In genomic region chr1:114648503-114648902, GRCh38 we compare ENCODE assay signal across 20 cellular contexts. TPM values are rescaled to one million over a fixed set of nuclear protein-coding genes. Genes with fewer than 3 reads are reported as not detected.
DNase-seq lines count a peak whose midpoint lies in the region; ATAC-seq, FAIRE-seq and TF ChIP-seq lines count a peak whose summit lies in the region.
"Had no signal": no experiment of that assay in that cellular context is flagged by ENCODE, and none has a peak within 500 bp of the region (broad histone marks: within the 10 kb centered on the region; RNA-seq: fewer than 3 reads in every experiment).

No MANE protein-coding gene starts in this region.

- no peaks in the 10 kb centered on the region for H3K9me3 ChIP-seq in H1 (ENCODE audit: insufficient read depth in 2 of 2, low read depth in 1 of 2, low read length in 1 of 2)
- H3K9me3 ChIP-seq in testis = no peaks in the 10 kb centered on the region
- H3K9me3 ChIP-seq: MG63, SJCRH30 had no signal

- H3K14ac ChIP-seq in H1 (ENCODE audit: insufficient read length) = no peak overlapping the region

- no peaks in the 10 kb centered on the region for H3K23me2 ChIP-seq in H1 (ENCODE audit: low read depth, low read length)

- H3K27ac ChIP-seq in H1 (ENCODE audit: low read depth, low read length) (no peak overlapping the region), mesendoderm (ENCODE audit: low read depth, low read length) (no peak overlapping the region), testis (no peak overlapping the region)
- H3K27ac ChIP-seq: 22Rv1, GM23248, PC-9, RWPE1, SJCRH30 had no signal

- H3K36me3 ChIP-seq in H1 (ENCODE audit: control insufficient read depth in 2 of 4, insufficient read depth in 4 of 4, low read length in 3 of 4) (no peaks in the 10 kb centered on the region), mesendoderm (ENCODE audit: control insufficient read depth, insufficient read depth, low read length) (no peaks in the 10 kb centered on the region), testis (ENCODE audit: low read depth, missing control alignments) (no peaks in the 10 kb centered on the region)
- H3K36me3 ChIP-seq: MG63, SJCRH30 had no signal

- DNase-seq in NCI-H82 (lab: John Stamatoyannopoulos, UW) = peak; percentile 26
- DNase-seq in NCI-H82 treated with DMSO at 0.1 percent for 48 hours (lab: John Stamatoyannopoulos, UW; ENCODE audit: unreplicated experiment) = no peak
- DNase-seq in NAMALWA (ENCODE audit: low spot score) = peak; percentile 20
- DNase-seq in H1 (ENCODE audit: low read depth in 1 of 2, low spot score in 2 of 2) = no peak
- peak; percentile 62 for DNase-seq in mesendoderm
- no peak for DNase-seq in activated T-cell treated with anti-CD3 and anti-CD28 coated beads, Interleukin-2, amount 50 U/mL, for 1 hour
- DNase-seq in testis = no peak
- DNase-seq: GF-D8, GM23248, KG1, MG63, NCI-H1092 treated with DMSO at 0.1 percent for 48 hours, NCI-H2081 treated with DMSO at 0.1 percent for 48 hours, PC-9 had no signal

- no peaks in the 10 kb centered on the region for H3K79me2 ChIP-seq in H1 (ENCODE audit: control insufficient read depth in 1 of 2, insufficient read depth in 2 of 2, low read length in 2 of 2)
- H3K79me2 ChIP-seq in mesendoderm (ENCODE audit: control insufficient read depth, insufficient read depth, low read length) = no peaks in the 10 kb centered on the region

- H2BK120ac ChIP-seq in H1 (replicated peaks; ENCODE audit: low read depth, low read length) = no peak overlapping the region
- no peak overlapping the region for H2BK120ac ChIP-seq in mesendoderm (ENCODE audit: low read depth, low read length)

- no peak overlapping the region for H3K18ac ChIP-seq in H1 (ENCODE audit: extremely low read depth, low read length)
- H3K18ac ChIP-seq in mesendoderm (ENCODE audit: low read length) = no peak overlapping the region

- H3K4ac ChIP-seq in H1 (replicated peaks; ENCODE audit: insufficient read length, low read depth, low read length) (no peak overlapping the region), mesendoderm (ENCODE audit: low read depth, low read length) (no peak overlapping the region)

- no peak for FAIRE-seq in H1 (lab: Jason Lieb, UNC)
- FAIRE-seq: HepG2 had no signal

- H2AFZ ChIP-seq in H1 (ENCODE audit: low read length) = no peak overlapping the region
- H2AFZ ChIP-seq: GM23248, PC-9 had no signal

- intact Hi-C loops in testis (cut with DNase I; ENCODE audit: low total_unique reads) = no loop called here

- H3K4me3 ChIP-seq in H1 (ENCODE audit: extremely low read depth in 1 of 4, insufficient read depth in 2 of 4, low read depth in 3 of 4, low read length in 4 of 4) = no peak overlapping the region
- no peak overlapping the region for H3K4me3 ChIP-seq in mesendoderm (ENCODE audit: low read length)
- H3K4me3 ChIP-seq in testis = no peak overlapping the region
- H3K4me3 ChIP-seq: GM23248, MG63, PC-9, SJCRH30 had no signal

- no peak overlapping the region for H2BK15ac ChIP-seq in H1 (ENCODE audit: low read length)
- no peak overlapping the region for H2BK15ac ChIP-seq in mesendoderm (replicated peaks; ENCODE audit: low read depth)

- POLR2A ChIA-PET in H1 (lab: Charles Lee; ENCODE audit: partially characterized antibody) = interaction anchor here (0.7 kb wide), 1 partner anchor 21 kb away, joined by 4 read pairs; no protein-coding TSS in a partner anchor

- no peak overlapping the region for H3K4me2 ChIP-seq in H1 (ENCODE audit: insufficient read depth in 1 of 2, low read depth in 2 of 2, low read length in 2 of 2)
- no peak overlapping the region for H3K4me2 ChIP-seq in mesendoderm (ENCODE audit: low read length)
- H3K4me2 ChIP-seq: PC-9 had no signal

- no peak for ATAC-seq in GM18867 (IDR thresholded peaks at IDR 0.05; ENCODE audit: unreplicated experiment)
- ATAC-seq: HepG2 had no signal

- 89% methylated on average over 1 of the region's 1 CpG; no CpG with 5 or more reads in 1 of the 2 experiments for WGBS in H1 (ENCODE audit: extremely low coverage in 1 of 2, insufficient coverage in 1 of 2, insufficient read length in 1 of 2, insufficient replicate concordance in 2 of 2, low coverage in 1 of 2, low lambda C conversion rate in 2 of 2, missing lambda C conversion rate in 1 of 2), 2 experiments
- no CpG with 5 or more reads among the region's 1 CpG for WGBS in mesendoderm (ENCODE audit: extremely low coverage, insufficient coverage, low lambda C conversion rate)
- WGBS in testis, 2 donors = 93 to 96% methylated on average over 1 of the region's 1 CpG

- CTCF ChIA-PET in H1 (lab: Charles Lee; ENCODE audit: partially characterized antibody) = interaction anchor here (0.5 to 0.6 kb wide), 2 partner anchors 26 to 671 kb away, joined by 3 read pairs; no protein-coding TSS in a partner anchor

- H3K56ac ChIP-seq in H1 (replicated peaks; ENCODE audit: insufficient read length, low read depth, low read length) (no peak overlapping the region), mesendoderm (ENCODE audit: low read length) (no peak overlapping the region)

- H3K4me1 ChIP-seq in H1 (replicated peaks in 1 of 4; ENCODE audit: control insufficient read depth in 3 of 4, insufficient read depth in 4 of 4, low read length in 3 of 4) (no peaks in the 10 kb centered on the region), mesendoderm (ENCODE audit: control insufficient read depth, low read depth, low read length) (no peaks in the 10 kb centered on the region), testis (no peaks in the 10 kb centered on the region)
- H3K4me1 ChIP-seq: SJCRH30 had no signal

- H4K91ac ChIP-seq in H1 (replicated peaks; ENCODE audit: insufficient read length, low read length) = no peak overlapping the region

- H3K9ac ChIP-seq in H1 (replicated peaks in 1 of 4; ENCODE audit: extremely low read depth in 1 of 4, low read depth in 3 of 4, low read length in 3 of 4) (no peak overlapping the region), mesendoderm (ENCODE audit: low read length) (no peak overlapping the region)
- H3K9ac ChIP-seq: GM23248 had no signal

- H4K8ac ChIP-seq in H1 (ENCODE audit: extremely low read depth, insufficient read depth, low read length) (no peak overlapping the region), mesendoderm (ENCODE audit: low read depth, low read length) (no peak overlapping the region)

- H2BK20ac ChIP-seq in H1 (ENCODE audit: low read length) = no peak overlapping the region

- no peak for TF ChIP-seq EP300 in H1 (IDR thresholded peaks at IDR 0.05; ENCODE audit: borderline replicate concordance in 1 of 2, low read depth in 2 of 2, low read length in 2 of 2)

- TF ChIP-seq CTCF in H1 (IDR thresholded peaks at IDR 0.05; ENCODE audit: control extremely low read depth in 1 of 3, insufficient read depth in 1 of 3, low read depth in 1 of 3, low read length in 3 of 3) (peak in 2 of 3 experiments; percentile 7 to 11; a peak in 1 of 4 replicates), testis (IDR thresholded peaks at IDR 0.05) (no peak)

- H2AK5ac ChIP-seq in H1 (ENCODE audit: low read depth, low read length) (no peak overlapping the region), mesendoderm (ENCODE audit: low read length) (no peak overlapping the region)

- no peaks in the 10 kb centered on the region for H4K20me1 ChIP-seq in H1 (replicated peaks in 1 of 2; ENCODE audit: control insufficient read depth in 1 of 2, insufficient read depth in 2 of 2, low read length in 2 of 2)

- H2BK5ac ChIP-seq in H1 (ENCODE audit: low read depth, low read length) (no peak overlapping the region), mesendoderm (ENCODE audit: low read length) (no peak overlapping the region)

- H4K5ac ChIP-seq in H1 (ENCODE audit: insufficient read length, low read depth, low read length) = no peak overlapping the region
- no peak overlapping the region for H4K5ac ChIP-seq in mesendoderm (ENCODE audit: low read length)

- H3K27me3 ChIP-seq in H1 (replicated peaks in 1 of 4; ENCODE audit: control insufficient read depth in 3 of 4, extremely low read depth in 1 of 4, insufficient read depth in 3 of 4, low read length in 3 of 4) (no peaks in the 10 kb centered on the region), mesendoderm (ENCODE audit: insufficient read depth, low read length, poor library complexity) (no peaks in the 10 kb centered on the region), testis (no peaks in the 10 kb centered on the region)
- H3K27me3 ChIP-seq: MG63, SJCRH30 had no signal

- TF ChIP-seq POLR2A in H1 (IDR thresholded peaks at IDR 0.05; ENCODE audit: control extremely low read depth in 1 of 2, low read depth in 2 of 2, low read length in 2 of 2) (no peak), testis (IDR thresholded peaks at IDR 0.05) (no peak)

- TF ChIP-seq RAD21 in H1 (IDR thresholded peaks at IDR 0.05 in 1 of 2, conservative IDR thresholded peaks at IDR 0.05 in 1 of 2; ENCODE audit: low read depth in 2 of 2, low read length in 2 of 2) = peak; percentile 29 to 43; a peak in 3 of 4 replicates

- H3K79me1 ChIP-seq in H1 (ENCODE audit: low read depth, low read length) = no peaks in the 10 kb centered on the region
- no peaks in the 10 kb centered on the region for H3K79me1 ChIP-seq in mesendoderm (ENCODE audit: low read length)

- H2BK12ac ChIP-seq in H1 (ENCODE audit: low read depth, low read length) = no peak overlapping the region

- H3K23ac ChIP-seq in H1 (ENCODE audit: insufficient read length) (no peak overlapping the region), mesendoderm (ENCODE audit: low read length) (no peak overlapping the region)

RNA-seq across cellular contexts. Expression of gene DENND2C, which starts 21.3 kb away (rescaled TPM):
- total RNA-seq in H1 (2021; fragmentation: NEBNext Ultra II Directional; extraction: Animal tissue kit (Norgen Biotek cat#: 25700)) = 4.1 and 5.5 TPM in 2 replicates
- polyA plus RNA-seq in H1 (2011; rRNA removed) (0.96 and 1.8 TPM in 2 replicates), testis (ENCODE audit: insufficient read depth, low read depth, low replicate concordance) (10.5 TPM)
- 1.2 TPM for polyA plus RNA-seq in H1 (2011; cell fraction: cytosol; rRNA removed)
- polyA plus RNA-seq in H1 (2011; cell fraction: nucleus; rRNA removed) = 1.2 TPM
- 1.9 to 2.6 TPM (median 2.1 TPM) in 4 replicates for polyA plus RNA-seq in H1 (2012, experiment 1 of 2)
- 0.29 TPM for polyA plus RNA-seq in H1 (2012, experiment 2 of 2)
- 2.7 TPM for polyA plus RNA-seq in H1 (2013, experiment 1 of 2)
- polyA plus RNA-seq in H1 (2013, experiment 2 of 2) = 2.6 TPM
- polyA minus RNA-seq in H1 (2011; rRNA and poly(A)+ RNA removed) = 4.9 TPM in 2 replicates
- polyA minus RNA-seq in H1 (2011; cell fraction: cytosol; rRNA and poly(A)+ RNA removed) = 1.7 TPM
- 3.7 TPM for polyA minus RNA-seq in H1 (2011; cell fraction: nucleus; rRNA and poly(A)+ RNA removed)
- 1.3 TPM for polyA plus RNA-seq in mesendoderm (2013, experiment 1 of 2)
- 1.1 TPM for polyA plus RNA-seq in mesendoderm (2013, experiment 2 of 2)
- 10 to 100 TPM; 15.0 to 18.8 TPM for total RNA-seq in testis

RNA-seq across cellular contexts. Expression of gene AMPD1, which starts 46.8 kb away (rescaled TPM):
- not detected in 2 replicates for total RNA-seq in H1 (2021; fragmentation: NEBNext Ultra II Directional; extraction: Animal tissue kit (Norgen Biotek cat#: 25700))
- polyA plus RNA-seq in H1 (2011; rRNA removed) = not detected in 2 replicates
- polyA plus RNA-seq in H1 (2011; cell fraction: cytosol; rRNA removed) = not detected
- not detected for polyA plus RNA-seq in H1 (2011; cell fraction: nucleus; rRNA removed)
- not detected in 4 replicates for polyA plus RNA-seq in H1 (2012, experiment 1 of 2)
- polyA plus RNA-seq in H1 (2012, experiment 2 of 2) = not detected
- polyA plus RNA-seq in H1 (2013, experiment 1 of 2) = not detected
- polyA plus RNA-seq in H1 (2013, experiment 2 of 2) = not detected
- not detected in 2 replicates for polyA minus RNA-seq in H1 (2011; rRNA and poly(A)+ RNA removed)
- polyA minus RNA-seq in H1 (2011; cell fraction: cytosol; rRNA and poly(A)+ RNA removed) = not detected
- polyA minus RNA-seq in H1 (2011; cell fraction: nucleus; rRNA and poly(A)+ RNA removed) = not detected
- polyA plus RNA-seq in mesendoderm (2013, experiment 1 of 2) = not detected
- polyA plus RNA-seq in mesendoderm (2013, experiment 2 of 2) = not detected
- under 1 TPM in 1 of 2 donors, not detected in 1; 0.12 TPM for total RNA-seq in testis
- 1.5 TPM for polyA plus RNA-seq in testis (ENCODE audit: insufficient read depth, low read depth, low replicate concordance)
- total RNA-seq: GM23248, HepG2, NCI-H460, PC-9, SJCRH30 had no signal
- polyA plus RNA-seq: GM23248, HepG2 had no signal

Comparison
In these comparisons a context has a peak if more than half of its experiments do, and no peak if none do; other contexts are left out.
1. DNase-seq: peak in NCI-H82 (single experiment), NAMALWA (single experiment) and mesendoderm (single experiment); none in NCI-H82 treated with DMSO at 0.1 percent for 48 hours (single experiment), H1 (0 of 2), activated T-cell treated with anti-CD3 and anti-CD28 coated beads, Interleukin-2, amount 50 U/mL, for 1 hour (single experiment) and testis (single experiment).
2. CTCF ChIP-seq: peak in H1 (2 of 3); none in testis (0 of 3).